Comparison of ENCODE assay signal across 24 cellular contexts in the genomic region with DNA sequence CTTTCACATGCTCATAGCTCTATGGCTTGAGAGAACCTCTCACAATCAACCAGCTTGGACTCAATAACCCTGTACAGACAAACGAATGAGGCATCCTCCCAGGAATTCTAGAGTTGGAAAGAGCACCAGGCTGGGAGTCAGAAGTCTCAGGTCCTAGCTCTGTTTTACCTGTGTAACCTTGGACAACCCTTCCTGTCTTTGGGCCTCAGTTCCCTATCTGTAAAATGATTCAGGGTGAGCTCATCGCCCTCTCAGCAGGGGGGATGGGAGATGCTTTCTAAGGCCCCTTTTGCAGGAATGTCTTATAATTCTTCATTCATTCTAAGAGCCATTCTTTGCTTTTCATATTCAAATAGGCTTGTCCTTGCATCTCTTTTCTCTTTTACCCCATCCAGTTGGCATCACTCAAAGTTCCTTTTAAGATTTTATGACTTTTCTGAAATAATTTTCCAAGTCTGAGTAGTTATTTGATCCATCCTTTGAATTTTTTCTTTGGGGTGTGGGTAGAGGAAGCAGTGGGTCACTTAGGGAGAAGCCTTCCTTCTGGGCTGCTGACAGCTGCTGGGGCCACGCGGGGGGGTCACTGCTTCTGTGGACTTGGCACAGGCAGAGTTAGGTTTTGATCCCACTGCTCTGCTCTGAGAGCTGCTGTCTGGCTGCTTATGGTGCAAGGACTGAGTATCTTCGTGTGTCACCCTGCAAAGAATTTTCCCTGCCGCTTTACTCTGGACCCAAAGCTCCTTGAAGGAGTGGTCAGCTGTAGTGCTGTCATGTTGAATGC.
A peak's percentile ranks its signal among the peaks of the same experiment; 100 is the strongest.
DNase-seq lines count a peak whose midpoint lies in the region; ATAC-seq and TF ChIP-seq lines count a peak whose summit lies in the region.
"Had no signal": no experiment of that assay in that cellular context is flagged by ENCODE, and none has a peak within 500 bp of the region (broad histone marks: within the 10 kb centered on the region; RNA-seq: fewer than 3 reads in every experiment).

No MANE protein-coding gene starts in this region.

- TF ChIP-seq CTCF in GM23338 (conservative IDR thresholded peaks at IDR 0.05; ENCODE audit: low read depth in 2 of 2) (no peak), RWPE1 (conservative IDR thresholded peaks at IDR 0.05; ENCODE audit: low read depth) (no peak), epithelial cell of esophagus (IDR thresholded peaks at IDR 0.05; ENCODE audit: insufficient read depth, low read depth, low read length, missing control alignments) (no peak), neural progenitor cell (IDR thresholded peaks at IDR 0.05) (no peak), lower leg skin (IDR thresholded peaks at IDR 0.05) (no peak)

- H3K36me3 ChIP-seq in GM23338 (ENCODE audit: insufficient read depth), result no peaks in the 10 kb centered on the region
- no peaks in the 10 kb centered on the region for H3K36me3 ChIP-seq in neural progenitor cell
- H3K36me3 ChIP-seq: SJSA1 had no signal

- no peak for TF ChIP-seq POLR2A in lower leg skin (IDR thresholded peaks at IDR 0.05)
- no peak for TF ChIP-seq POLR2A in GM18505 (IDR thresholded peaks at IDR 0.05; ENCODE audit: borderline replicate concordance, extremely low read depth, insufficient read depth, insufficient read length)

- CTCF ChIA-PET in RWPE1 (lab: Yijun Ruan, JAX), result interaction anchor here (0.6 kb wide), 2 partner anchors 8 kb away, joined by 3 read pairs; no protein-coding TSS in a partner anchor

- H3K27me3 Mint-ChIP-seq in GM23338 (ENCODE audit: insufficient read depth, low read depth, poor library complexity) (peaks cover 2% of the 10 kb centered on the region), neural progenitor cell (ENCODE audit: insufficient read depth, low read depth) (peaks cover 5% of the 10 kb centered on the region)

- no peak overlapping the region for H3K4me3 ChIP-seq in GM23338
- H3K4me3 ChIP-seq in epithelial cell of esophagus (ENCODE audit: low read length), result no peak overlapping the region
- H3K4me3 ChIP-seq in neural progenitor cell, result no peak overlapping the region
- no peak overlapping the region for H3K4me3 ChIP-seq in lower leg skin (ENCODE audit: low read depth, poor library complexity, severe bottlenecking)
- H3K4me3 ChIP-seq: hepatocyte, SJSA1, testis had no signal

- H3K9ac ChIP-seq in neural progenitor cell, result no peak overlapping the region

- H3K27ac Mint-ChIP-seq in GM23338, result no peak overlapping the region
- no peak overlapping the region for H3K27ac Mint-ChIP-seq in neural progenitor cell
- H3K27ac Mint-ChIP-seq: activated B cell treated with CpG ODN at 0.5 μM for 24 hours; activated CD8-positive, alpha-beta T cell treated with anti-CD3 and anti-CD28 coated beads, Interleukin-2, amount 10 ng/mL, durations not matched to agents 7 days and 5 days; activated naive CD4-positive, alpha-beta T cell treated with anti-CD3 and anti-CD28 coated beads for 36 hours; T-helper 17 cell had no signal

- POLR2A ChIA-PET in RWPE1 (lab: Yijun Ruan, JAX; ENCODE audit: low non-redundant PET), result no interaction called here

- H3K4me3 Mint-ChIP-seq in GM23338 (no peak overlapping the region), neural progenitor cell (no peak overlapping the region)
- H3K4me3 Mint-ChIP-seq: activated B cell treated with CpG ODN at 0.5 μM for 24 hours; activated CD8-positive, alpha-beta T cell treated with anti-CD3 and anti-CD28 coated beads, Interleukin-2, amount 10 ng/mL, durations not matched to agents 7 days and 5 days; activated naive CD4-positive, alpha-beta T cell treated with anti-CD3 and anti-CD28 coated beads for 36 hours; activated T-cell treated with anti-CD3 and anti-CD28 coated beads, Interleukin-2, amount 50 U/mL, for 4 hours; CD4-positive, CD25-positive, alpha-beta regulatory T cell; T-helper 17 cell had no signal

- H3K27me3 ChIP-seq in GM23338 (ENCODE audit: insufficient read depth) (no peaks in the 10 kb centered on the region), neural progenitor cell (no peaks in the 10 kb centered on the region)
- H3K27me3 ChIP-seq: hepatocyte, testis had no signal

- H2AFZ ChIP-seq in GM23338 (no peak overlapping the region), neural progenitor cell (replicated peaks) (no peak overlapping the region)
- H2AFZ ChIP-seq: hepatocyte had no signal

- H3K9me3 Mint-ChIP-seq in GM23338 (peaks cover 10% of the 10 kb centered on the region), neural progenitor cell (peaks cover 2% of the 10 kb centered on the region)
- H3K9me3 Mint-ChIP-seq: activated B cell treated with CpG ODN at 0.5 μM for 24 hours; activated naive CD4-positive, alpha-beta T cell treated with anti-CD3 and anti-CD28 coated beads for 36 hours; activated T-cell treated with anti-CD3 and anti-CD28 coated beads, Interleukin-2, amount 50 U/mL, for 4 hours had no signal

- H3K27ac ChIP-seq in GM23338 (ENCODE audit: low read depth) (no peak overlapping the region), RWPE1 (no peak overlapping the region), neural progenitor cell (no peak overlapping the region)
- H3K27ac ChIP-seq: hepatocyte, SJSA1, testis had no signal

- H3K36me3 Mint-ChIP-seq in GM23338 (ENCODE audit: low read depth) (peaks cover 6% of the 10 kb centered on the region; the same call in 1 of the 3 replicates), neural progenitor cell (no peaks in the 10 kb centered on the region)
- H3K36me3 Mint-ChIP-seq: CD4-positive, CD25-positive, alpha-beta regulatory T cell had no signal

- H4K20me1 ChIP-seq in GM23338 (replicated peaks; ENCODE audit: insufficient read depth) (no peaks in the 10 kb centered on the region), neural progenitor cell (ENCODE audit: low read depth) (no peaks in the 10 kb centered on the region)

- peaks cover 7% of the 10 kb centered on the region; the same call in 1 of the 2 replicates for H3K9me2 ChIP-seq in GM23338 (ENCODE audit: insufficient read depth)

- WGBS in lower leg skin, 2 donors, result 43 to 49% methylated on average over 6 of the region's 6 CpGs

- DNase-seq in GM23338 (ENCODE audit: low spot score), result peak; percentile 45
- DNase-seq in RWPE1 (ENCODE audit: low spot score), result peak; percentile 14
- DNase-seq in epithelial cell of esophagus (ENCODE audit: low read depth), result peak; percentile 2
- no peak for DNase-seq in neural progenitor cell (ENCODE audit: low spot score)
- DNase-seq in lower leg skin (ENCODE audit: low spot score in 2 of 2), result no peak
- DNase-seq in NCI-H1694 (lab: John Stamatoyannopoulos, UW), result no peak
- DNase-seq: activated B cell treated with CpG ODN at 0.5 μM for 24 hours; activated CD8-positive, alpha-beta T cell treated with anti-CD3 and anti-CD28 coated beads, Interleukin-2, amount 10 ng/mL, durations not matched to agents 7 days and 5 days; activated naive CD4-positive, alpha-beta T cell treated with anti-CD3 and anti-CD28 coated beads for 36 hours; activated T-cell treated with anti-CD3 and anti-CD28 coated beads, Interleukin-2, amount 50 U/mL, for 4 hours; aorta; CD4-positive, CD25-positive, alpha-beta regulatory T cell; Karpas-422; kidney; NCI-H1105 treated with DMSO at 0.1 percent for 48 hours; NCI-H2107; NCI-H524; retina; T-helper 17 cell; testis had no signal

- H3K4me1 Mint-ChIP-seq in GM23338, result peaks cover 24% of the 10 kb centered on the region
- H3K4me1 Mint-ChIP-seq in neural progenitor cell, result peaks cover 15% of the 10 kb centered on the region
- H3K4me1 Mint-ChIP-seq: activated B cell treated with CpG ODN at 0.5 μM for 24 hours had no signal

- intact Hi-C loops in lower leg skin (cut with DNase I; ENCODE audit: low total_unique reads), result loop anchor here (10.0 kb wide), 1 partner anchor 142 kb away; no protein-coding TSS in a partner anchor

- H3K79me2 ChIP-seq in GM23338 (replicated peaks; ENCODE audit: insufficient read depth) (no peaks in the 10 kb centered on the region), neural progenitor cell (ENCODE audit: low read depth) (no peaks in the 10 kb centered on the region)
- H3K79me2 ChIP-seq: hepatocyte had no signal

- peaks cover 14% of the 10 kb centered on the region for H3K4me1 ChIP-seq in GM23338 (ENCODE audit: insufficient read depth)
- peaks cover 6% of the 10 kb centered on the region for H3K4me1 ChIP-seq in neural progenitor cell
- H3K4me1 ChIP-seq: SJSA1, testis had no signal

- H3K9me3 ChIP-seq in neural progenitor cell (ENCODE audit: low read depth), result no peaks in the 10 kb centered on the region
- H3K9me3 ChIP-seq: SJSA1, testis had no signal

- ATAC-seq in GM23338, result no peak; the same call in 2 of the 3 replicates
- ATAC-seq in GM21576 (IDR thresholded peaks at IDR 0.05; ENCODE audit: unreplicated experiment), result no peak
- no peak for ATAC-seq in GM18505 (IDR thresholded peaks at IDR 0.05; ENCODE audit: unreplicated experiment)
- ATAC-seq: activated CD8-positive, alpha-beta T cell treated with anti-CD3 and anti-CD28 coated beads, Interleukin-2, amount 10 ng/mL, durations not matched to agents 7 days and 5 days; activated T-cell treated with anti-CD3 and anti-CD28 coated beads, Interleukin-2, amount 50 U/mL, for 4 hours; T-helper 17 cell had no signal

- H3K4me2 ChIP-seq in GM23338 (peak overlapping the region; percentile 31; the same call in 1 of the 2 replicates), neural progenitor cell (peak overlapping the region; percentile 4)
- H3K4me2 ChIP-seq: hepatocyte had no signal

- H3F3A ChIP-seq in GM23338 (replicated peaks; ENCODE audit: low read depth), result no peaks in the 10 kb centered on the region
- no peaks in the 10 kb centered on the region for H3F3A ChIP-seq in neural progenitor cell (ENCODE audit: low read depth)

TF ChIP-seq in GM23338, 12 proteins besides CTCF, POLR2A, EP300 and RAD21 (continues in another document):
- TF ChIP-seq JUNB (IDR thresholded peaks at IDR 0.05; ENCODE audit: unreplicated experiment), result no peak
- no peak for TF ChIP-seq STAT1 (IDR thresholded peaks at IDR 0.05; ENCODE audit: unreplicated experiment)
- TF ChIP-seq EZH2phosphoT487 (IDR thresholded peaks at IDR 0.05; ENCODE audit: unreplicated experiment), result no peak
- TF ChIP-seq CREB1 (CRISPR knock-in tag; IDR thresholded peaks at IDR 0.05; ENCODE audit: low read depth), result no peak
- TF ChIP-seq POLR2AphosphoS5 (IDR thresholded peaks at IDR 0.05; ENCODE audit: low read depth), result no peak
- TF ChIP-seq, protein P1, sequence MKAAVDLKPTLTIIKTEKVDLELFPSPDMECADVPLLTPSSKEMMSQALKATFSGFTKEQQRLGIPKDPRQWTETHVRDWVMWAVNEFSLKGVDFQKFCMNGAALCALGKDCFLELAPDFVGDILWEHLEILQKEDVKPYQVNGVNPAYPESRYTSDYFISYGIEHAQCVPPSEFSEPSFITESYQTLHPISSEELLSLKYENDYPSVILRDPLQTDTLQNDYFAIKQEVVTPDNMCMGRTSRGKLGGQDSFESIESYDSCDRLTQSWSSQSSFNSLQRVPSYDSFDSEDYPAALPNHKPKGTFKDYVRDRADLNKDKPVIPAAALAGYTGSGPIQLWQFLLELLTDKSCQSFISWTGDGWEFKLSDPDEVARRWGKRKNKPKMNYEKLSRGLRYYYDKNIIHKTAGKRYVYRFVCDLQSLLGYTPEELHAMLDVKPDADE (IDR thresholded peaks at IDR 0.05), result no peak

Comparison
In these comparisons a context has a peak if more than half of its experiments do, and no peak if none do; other contexts are left out.
1. DNase-seq: peak in GM23338 (single experiment), RWPE1 (single experiment) and epithelial cell of esophagus (single experiment); none in neural progenitor cell (single experiment), lower leg skin (0 of 2) and NCI-H1694 (single experiment).